Comparison of ENCODE assay signal across 16 cellular contexts in the genomic region with DNA sequence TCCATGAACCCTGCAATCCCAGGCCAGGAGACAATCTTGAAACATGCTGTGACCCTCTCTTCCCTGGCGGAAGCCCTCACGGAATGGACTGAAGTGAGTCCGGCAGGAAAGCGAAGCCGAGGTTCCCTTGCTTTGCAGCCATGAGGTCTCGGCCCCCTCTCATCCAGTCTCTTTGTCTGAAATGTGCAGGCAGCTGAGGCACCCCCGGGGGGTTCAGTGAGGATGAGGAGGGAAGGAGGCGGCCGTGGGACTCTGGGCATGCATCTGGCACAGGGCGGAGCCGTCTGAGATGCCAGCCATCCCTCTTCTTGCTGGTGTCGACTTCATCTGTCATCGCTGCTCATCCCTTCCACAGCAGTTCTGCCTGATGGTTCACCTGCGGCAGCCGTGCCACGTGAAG.
"Had no signal": no experiment of that assay in that cellular context is flagged by ENCODE, and none has a peak within 500 bp of the region (broad histone marks: within the 10 kb centered on the region; RNA-seq: fewer than 3 reads in every experiment).

No MANE protein-coding gene starts in this region.

- H3K36me3 Mint-ChIP-seq: naive thymus-derived CD4-positive, alpha-beta T cell; stimulated activated memory B cell treated with anti-CD40 and anti-IgM and Interleukin-4, amounts not matched to agents 10 μg/mL and 1 μg/mL and 100 μg/mL, for 72 hours had no signal

- H3K9me3 Mint-ChIP-seq: nephron progenitor cell; stimulated activated memory B cell treated with anti-CD40 and anti-IgM and Interleukin-4, amounts not matched to agents 10 μg/mL and 1 μg/mL and 100 μg/mL, for 72 hours; stimulated activated naive CD8-positive, alpha-beta T cell treated with anti-CD3 and anti-CD28 coated beads, Interleukin-15, Interleukin-2, amounts not matched to agents 100 ng/mL and 50 ng/mL, for 24 hours had no signal

- H3K36me3 ChIP-seq: left lung, neutrophil, right atrium auricular region, tibial artery, upper lobe of left lung, uterus had no signal

- H3K4me1 Mint-ChIP-seq: stimulated activated memory B cell treated with anti-CD40 and anti-IgM and Interleukin-4, amounts not matched to agents 10 μg/mL and 1 μg/mL and 100 μg/mL, for 72 hours had no signal

- H3K4me3 Mint-ChIP-seq: naive thymus-derived CD4-positive, alpha-beta T cell; stimulated activated memory B cell treated with anti-CD40 and anti-IgM and Interleukin-4, amounts not matched to agents 10 μg/mL and 1 μg/mL and 100 μg/mL, for 72 hours; stimulated activated naive CD8-positive, alpha-beta T cell treated with anti-CD3 and anti-CD28 coated beads, Interleukin-15, Interleukin-2, amounts not matched to agents 100 ng/mL and 50 ng/mL, for 24 hours had no signal

- H3K4me3 ChIP-seq: left lung, right atrium auricular region, smooth muscle cell, tibial artery, upper lobe of left lung, uterus had no signal

- H3K9me3 ChIP-seq: left lung, neutrophil, right atrium auricular region, tibial artery, upper lobe of left lung, uterus had no signal

- H3K4me1 ChIP-seq: left lung, right atrium auricular region, tibial artery, uterus had no signal

- DNase-seq: cortex of kidney; effector memory CD4-positive, alpha-beta T cell; left lung; naive thymus-derived CD4-positive, alpha-beta T cell; nephron progenitor cell; stimulated activated CD4-positive, alpha-beta T cell treated with anti-CD3 and anti-CD28 coated beads, Interleukin-1b, Interleukin-23, amount 100 ng/mL, for 48 hours; stimulated activated CD4-positive, alpha-beta T cell treated with anti-CD3 and anti-CD28 coated beads, Interleukin-4, amount 100 ng/mL, for 24 hours; tibial artery; upper lobe of left lung; uterus had no signal

- H3K4me2 ChIP-seq: smooth muscle cell had no signal

- H3K27me3 ChIP-seq: right atrium auricular region, upper lobe of left lung, uterus had no signal

- ATAC-seq: esophagus mucosa; left lung; naive thymus-derived CD4-positive, alpha-beta T cell; stimulated activated memory B cell treated with anti-CD40 and anti-IgM and Interleukin-4, amounts not matched to agents 10 μg/mL and 1 μg/mL and 100 μg/mL, for 72 hours had no signal

- H3K27ac Mint-ChIP-seq: naive thymus-derived CD4-positive, alpha-beta T cell; stimulated activated memory B cell treated with anti-CD40 and anti-IgM and Interleukin-4, amounts not matched to agents 10 μg/mL and 1 μg/mL and 100 μg/mL, for 72 hours; stimulated activated naive CD8-positive, alpha-beta T cell treated with anti-CD3 and anti-CD28 coated beads, Interleukin-15, Interleukin-2, amounts not matched to agents 100 ng/mL and 50 ng/mL, for 24 hours had no signal

- H3K27ac ChIP-seq: left lung, neutrophil, right atrium auricular region, tibial artery, upper lobe of left lung, uterus had no signal
